18 cellular contexts compared by ENCODE assay signal in genomic region chr1:232335261-232335660, GRCh38.
DNase-seq lines count a peak whose midpoint lies in the region; ATAC-seq and TF ChIP-seq lines count a peak whose summit lies in the region.
"Had no signal": no experiment of that assay in that cellular context is flagged by ENCODE, and none has a peak within 500 bp of the region (broad histone marks: within the 10 kb centered on the region; RNA-seq: fewer than 3 reads in every experiment).

No MANE protein-coding gene starts in this region.

- peak; percentile 93 for ATAC-seq in activated CD4-positive, alpha-beta T cell treated with anti-CD3 and anti-CD28 coated beads for 36 hours
- peak; percentile 83 for ATAC-seq in DND-41 (ENCODE audit: insufficient read depth, low read depth)
- ATAC-seq: body of pancreas had no signal

- H3K36me3 ChIP-seq in DND-41 (ENCODE audit: insufficient read depth, low read length) (no peaks in the 10 kb centered on the region), esophagus squamous epithelium (no peaks in the 10 kb centered on the region)
- H3K36me3 ChIP-seq: BE2C, uterus had no signal

- intact Hi-C loops in activated CD4-positive, alpha-beta T cell treated with anti-CD3 and anti-CD28 coated beads for 36 hours (cut with DNase I, micrococcal nuclease), result no loop called here
- intact Hi-C loops in esophagus squamous epithelium (cut with DNase I), result no loop called here

- peaks cover 22% of the 10 kb centered on the region for H3K27me3 Mint-ChIP-seq in activated CD4-positive, alpha-beta T cell treated with anti-CD3 and anti-CD28 coated beads for 36 hours

- H4K20me1 ChIP-seq in DND-41 (ENCODE audit: insufficient read depth, low read length), result no peaks in the 10 kb centered on the region

- no peak overlapping the region for H3K4me3 ChIP-seq in DND-41 (ENCODE audit: low read depth in 1 of 2, low read length in 2 of 2)
- H3K4me3 ChIP-seq in esophagus squamous epithelium, result no peak overlapping the region
- H3K4me3 ChIP-seq: body of pancreas, coronary artery, hepatocyte, uterus had no signal

- no peaks in the 10 kb centered on the region for H3K36me3 Mint-ChIP-seq in activated CD4-positive, alpha-beta T cell treated with anti-CD3 and anti-CD28 coated beads for 36 hours (ENCODE audit: low read depth)
- H3K36me3 Mint-ChIP-seq: naive B cell had no signal

- H3K9ac ChIP-seq in DND-41 (ENCODE audit: low read depth, low read length), result no peak overlapping the region

- no peak overlapping the region for H3K4me3 Mint-ChIP-seq in activated CD4-positive, alpha-beta T cell treated with anti-CD3 and anti-CD28 coated beads for 36 hours

- H3K27ac Mint-ChIP-seq in activated CD4-positive, alpha-beta T cell treated with anti-CD3 and anti-CD28 coated beads for 36 hours, result peak overlapping the region; percentile 69
- H3K27ac Mint-ChIP-seq: naive B cell had no signal

- TF ChIP-seq POLR2A in esophagus squamous epithelium (IDR thresholded peaks at IDR 0.05), result no peak

- DNase-seq in activated CD4-positive, alpha-beta T cell treated with anti-CD3 and anti-CD28 coated beads for 36 hours, result peak; percentile 38
- no peak for DNase-seq in activated CD4-positive, alpha-beta T cell treated with anti-CD3 and anti-CD28 coated beads for 4 hours
- DNase-seq in DND-41 (peak; percentile 30), esophagus squamous epithelium (lab: John Stamatoyannopoulos, UW) (no peak), NCI-H1417 (lab: John Stamatoyannopoulos, UW) (no peak), midbrain (lab: John Stamatoyannopoulos, UW) (no peak), GM19240 (ENCODE audit: insufficient read length, low spot score) (no peak)
- DNase-seq in activated gamma-delta T cell treated with anti-CD3 and anti-CD28 coated beads, Interleukin-2, amount 50 U/mL, for 16 hours (ENCODE audit: low read depth), result peak; percentile 12
- DNase-seq: BE2C, body of pancreas, GDM1, Kasumi-1, naive B cell, NCI-H1092, NCI-H2081, uterus had no signal

- CTCF ChIA-PET in activated CD4-positive, alpha-beta T cell treated with anti-CD3 and anti-CD28 coated beads for 36 hours (lab: Charles Lee), result interaction anchor here (0.5 to 0.7 kb wide), 4 partner anchors 25 to 600 kb away, joined by 3 to 4 read pairs (median 4); no protein-coding TSS in a partner anchor

- peaks cover 20% of the 10 kb centered on the region for H3K4me1 Mint-ChIP-seq in activated CD4-positive, alpha-beta T cell treated with anti-CD3 and anti-CD28 coated beads for 36 hours
- H3K4me1 Mint-ChIP-seq: naive B cell had no signal

- no peak for TF ChIP-seq CTCF in DND-41 (IDR thresholded peaks at IDR 0.05; ENCODE audit: borderline replicate concordance, extremely low read depth, low read length, poor library complexity, severe bottlenecking)
- no peak for TF ChIP-seq CTCF in esophagus squamous epithelium (IDR thresholded peaks at IDR 0.05)

- WGBS in esophagus squamous epithelium, 2 donors, result 23 to 56% methylated on average over 4 of the region's 7 CpGs

- no peak overlapping the region for H2AFZ ChIP-seq in DND-41 (ENCODE audit: low read depth, low read length)
- H2AFZ ChIP-seq: hepatocyte had no signal

- H3K79me2 ChIP-seq in DND-41 (ENCODE audit: insufficient read depth, low read length), result no peaks in the 10 kb centered on the region
- H3K79me2 ChIP-seq: hepatocyte had no signal

- peaks cover 6% of the 10 kb centered on the region for H3K27me3 ChIP-seq in DND-41 (ENCODE audit: insufficient read depth, low read length, poor library complexity)
- no peaks in the 10 kb centered on the region for H3K27me3 ChIP-seq in esophagus squamous epithelium
- H3K27me3 ChIP-seq: BE2C, body of pancreas, hepatocyte, uterus had no signal

- no peaks in the 10 kb centered on the region for H3K4me1 ChIP-seq in DND-41 (ENCODE audit: insufficient read depth, low read length)
- peaks cover 6 to 42% (median 11%) of the 10 kb centered on the region in 3 donors for H3K4me1 ChIP-seq in esophagus squamous epithelium
- H3K4me1 ChIP-seq: BE2C, body of pancreas, uterus had no signal

- H3K9me3 ChIP-seq in DND-41 (ENCODE audit: insufficient read depth, low read length, severe bottlenecking) (peaks cover 4% of the 10 kb centered on the region), esophagus squamous epithelium (no peaks in the 10 kb centered on the region)
- H3K9me3 ChIP-seq: body of pancreas, uterus had no signal

- H3K27ac ChIP-seq in DND-41 (ENCODE audit: low read length) (no peak overlapping the region), esophagus squamous epithelium (peak overlapping the region; percentile 34 to 86 (median 74))
- H3K27ac ChIP-seq: body of pancreas, coronary artery, hepatocyte, uterus had no signal

- POLR2A ChIA-PET in activated CD4-positive, alpha-beta T cell treated with anti-CD3 and anti-CD28 coated beads for 36 hours (lab: Charles Lee), result no interaction called here

- no peaks in the 10 kb centered on the region for H3K9me3 Mint-ChIP-seq in activated CD4-positive, alpha-beta T cell treated with anti-CD3 and anti-CD28 coated beads for 36 hours (ENCODE audit: low read depth)

- H3K4me2 ChIP-seq in DND-41 (ENCODE audit: insufficient read depth, low read length), result no peak overlapping the region
- H3K4me2 ChIP-seq: hepatocyte had no signal

Comparison
In these comparisons a context has a peak if more than half of its experiments do, and no peak if none do; other contexts are left out.
1. DNase-seq: peak in activated CD4-positive, alpha-beta T cell treated with anti-CD3 and anti-CD28 coated beads for 36 hours (single experiment), DND-41 (single experiment) and activated gamma-delta T cell treated with anti-CD3 and anti-CD28 coated beads, Interleukin-2, amount 50 U/mL, for 16 hours (single experiment); none in activated CD4-positive, alpha-beta T cell treated with anti-CD3 and anti-CD28 coated beads for 4 hours (0 of 2), esophagus squamous epithelium (single experiment), NCI-H1417 (0 of 3), midbrain (single experiment) and GM19240 (single experiment).